In genomic region chr18:31386683-31387082, GRCh38 we compare ENCODE assay signal across 24 cellular contexts. TPM values are rescaled to one million over a fixed set of nuclear protein-coding genes. Genes with fewer than 3 reads are reported as not detected.
DNase-seq lines count a peak whose midpoint lies in the region; ATAC-seq lines count a peak whose summit lies in the region.
"Had no signal": no experiment of that assay in that cellular context is flagged by ENCODE, and none has a peak within 500 bp of the region (broad histone marks: within the 10 kb centered on the region; RNA-seq: fewer than 3 reads in every experiment).

No MANE protein-coding gene starts in this region.

- H4K8ac ChIP-seq in mesenchymal stem cell (ENCODE audit: low read length): no peak overlapping the region

- no peak overlapping the region for H3K9ac ChIP-seq in mesenchymal stem cell (ENCODE audit: low read length)

- no peak overlapping the region for H2BK5ac ChIP-seq in mesenchymal stem cell (ENCODE audit: low read depth, low read length, poor library complexity, severe bottlenecking)

- peak overlapping the region; percentile 10 for H3K27ac ChIP-seq in mesenchymal stem cell (ENCODE audit: low read length, poor library complexity, severe bottlenecking)
- H3K27ac ChIP-seq: epithelial cell of prostate, heart right ventricle, ovary, sigmoid colon, SK-N-MC had no signal

- ATAC-seq in GM21619 (IDR thresholded peaks at IDR 0.05; ENCODE audit: unreplicated experiment): no peak
- no peak for ATAC-seq in HG03135 (IDR thresholded peaks at IDR 0.05; ENCODE audit: unreplicated experiment)
- ATAC-seq: activated naive CD4-positive, alpha-beta T cell treated with anti-CD3 and anti-CD28 coated beads, Interleukin-2, amount 50 U/mL, for 72 hours; heart right ventricle; left lobe of liver; stimulated activated naive CD8-positive, alpha-beta T cell treated with anti-CD3 and anti-CD28 coated beads, Interleukin-15, Interleukin-2, amounts not matched to agents 100 U/mL and 50 U/mL, for 24 hours had no signal

- no peaks in the 10 kb centered on the region for H3K27me3 ChIP-seq in mesenchymal stem cell (ENCODE audit: control insufficient read depth in 1 of 2, insufficient read depth in 1 of 2, low read length in 2 of 2)
- H3K27me3 ChIP-seq: heart right ventricle, ovary, sigmoid colon had no signal

- no peaks in the 10 kb centered on the region for H3K36me3 ChIP-seq in mesenchymal stem cell (ENCODE audit: control insufficient read depth in 1 of 2, insufficient read depth in 2 of 2, low read depth in 1 of 2, low read length in 2 of 2)
- H3K36me3 ChIP-seq: heart right ventricle, ovary, sigmoid colon had no signal

- H2BK12ac ChIP-seq in mesenchymal stem cell (ENCODE audit: low read length in 2 of 2): no peak overlapping the region

- WGBS in mesenchymal stem cell: 89% methylated on average over 5 of the region's 5 CpGs

- no peak overlapping the region for H2BK15ac ChIP-seq in mesenchymal stem cell (ENCODE audit: low read depth, poor library complexity, severe bottlenecking)

- H3K4me3 ChIP-seq in mesenchymal stem cell (ENCODE audit: insufficient read depth in 1 of 2, low read depth in 1 of 2, low read length in 2 of 2): no peak overlapping the region
- H3K4me3 ChIP-seq: heart right ventricle, ovary, sigmoid colon, SK-N-MC had no signal

- no peak overlapping the region for H3K14ac ChIP-seq in mesenchymal stem cell (ENCODE audit: low read length in 2 of 2)

- H3K4ac ChIP-seq in mesenchymal stem cell (ENCODE audit: low read depth in 1 of 2, low read length in 2 of 2): no peak overlapping the region

- no peak overlapping the region for H3K4me2 ChIP-seq in mesenchymal stem cell (ENCODE audit: low read length, poor library complexity, severe bottlenecking)

- no peak overlapping the region for H2AK5ac ChIP-seq in mesenchymal stem cell (ENCODE audit: low read length, severe bottlenecking)

- peak overlapping the region in 1 of 2 experiments; percentile 72 for H3K23ac ChIP-seq in mesenchymal stem cell (ENCODE audit: low read length in 2 of 2)

- H3K4me1 ChIP-seq in mesenchymal stem cell (ENCODE audit: control insufficient read depth, insufficient read depth, low read depth, low read length): no peaks in the 10 kb centered on the region
- H3K4me1 ChIP-seq: heart right ventricle, sigmoid colon had no signal

- H2BK120ac ChIP-seq in mesenchymal stem cell (ENCODE audit: low read depth, low read length): no peak overlapping the region

- DNase-seq in NOMO-1 (lab: John Stamatoyannopoulos, UW; ENCODE audit: unreplicated experiment in 2 of 2) (peak; percentile 22 to 77), astrocyte of the hippocampus (ENCODE audit: low read depth, low spot score) (peak; percentile 70), mesenchymal stem cell (no peak), T-helper 2 cell (no peak), GM03348 (ENCODE audit: low spot score) (no peak)
- DNase-seq: activated B cell treated with CpG ODN at 0.5 μM for 24 hours; GOT3; heart right ventricle; KBM-7; naive B cell; NCI-H1694; NCI-H2171; NCI-H524; ovary; RPMI8226; sigmoid colon; stimulated activated CD4-positive, alpha-beta T cell treated with anti-CD3 and anti-CD28 coated beads, Interleukin-15, amount 100 ng/mL, for 24 hours; stimulated activated naive CD8-positive, alpha-beta T cell treated with anti-CD3 and anti-CD28 coated beads, Interleukin-15, Interleukin-2, amounts not matched to agents 100 U/mL and 50 U/mL, for 24 hours had no signal

- H4K91ac ChIP-seq in mesenchymal stem cell (ENCODE audit: low read length): no peak overlapping the region

- no peaks in the 10 kb centered on the region for H3K79me1 ChIP-seq in mesenchymal stem cell (replicated peaks; ENCODE audit: low read length, poor library complexity, severe bottlenecking)

- no peak overlapping the region for H2AFZ ChIP-seq in mesenchymal stem cell (ENCODE audit: low read depth, low read length)

- no peak overlapping the region for H3K18ac ChIP-seq in mesenchymal stem cell (ENCODE audit: low read depth in 1 of 2, low read length in 2 of 2)

- H3K9me3 ChIP-seq in mesenchymal stem cell (ENCODE audit: control insufficient read depth, low read length): no peaks in the 10 kb centered on the region
- H3K9me3 ChIP-seq: heart right ventricle, ovary, sigmoid colon had no signal

RNA-seq across cellular contexts. Expression of gene DSG4, which starts 10.1 kb away (rescaled TPM):
- not detected for polyA plus RNA-seq in mesenchymal stem cell (2013, experiment 1 of 2)
- not detected for polyA plus RNA-seq in mesenchymal stem cell (2013, experiment 2 of 2)
- polyA plus RNA-seq: heart right ventricle, ovary had no signal

Comparison
In these comparisons a context has a peak if more than half of its experiments do, and no peak if none do; other contexts are left out.
1. DNase-seq: peak in NOMO-1 (2 of 2) and astrocyte of the hippocampus (single experiment); none in mesenchymal stem cell (single experiment), T-helper 2 cell (0 of 5) and GM03348 (single experiment).